In the genomic region with DNA sequence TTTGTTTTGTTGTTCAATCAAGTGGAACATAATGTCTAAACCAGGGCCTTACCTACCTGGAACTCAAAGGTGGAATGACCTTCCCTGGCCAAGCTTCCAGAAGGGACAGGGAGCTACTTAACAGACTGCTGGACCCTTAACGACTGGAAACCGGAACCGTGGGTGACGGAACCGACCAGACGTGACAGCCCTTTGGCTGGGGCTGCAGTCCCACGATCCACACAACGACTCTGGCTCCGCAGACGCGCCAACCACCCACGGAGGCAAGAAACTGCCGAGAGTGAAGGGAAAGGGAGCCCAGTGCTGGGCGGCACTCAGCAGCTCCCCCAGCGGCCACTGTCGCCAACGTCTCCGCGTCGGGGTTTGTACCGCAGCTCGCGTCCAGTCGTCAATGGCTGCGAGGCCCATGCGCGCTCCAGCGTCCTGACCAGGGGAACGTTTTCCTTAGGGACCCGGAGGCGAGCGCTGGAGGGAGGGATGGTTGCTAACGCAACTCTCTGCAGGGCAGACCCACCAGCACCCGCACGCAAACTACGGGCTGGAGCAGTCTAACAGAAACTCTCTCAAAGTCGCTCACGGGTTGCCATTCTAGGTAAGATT, we compare ENCODE assay signal across 8 cellular contexts. TPM values are rescaled to one million over a fixed set of nuclear protein-coding genes. Genes with fewer than 3 reads are reported as not detected.
DNase-seq lines count a peak whose midpoint lies in the region; ATAC-seq and TF ChIP-seq lines count a peak whose summit lies in the region.

No MANE protein-coding gene starts in this region.

- H3K9me3 ChIP-seq in Peyer's patch (no peaks in the 10 kb centered on the region), prostate gland (no peaks in the 10 kb centered on the region), vagina (no peaks in the 10 kb centered on the region)

- peak overlapping the region; percentile 0 to 18 (median 6) for H3K4me3 ChIP-seq in Peyer's patch
- H3K4me3 ChIP-seq in prostate gland: no peak overlapping the region
- peak overlapping the region; percentile 8 to 13 for H3K4me3 ChIP-seq in vagina

- peak overlapping the region; percentile 30 for H3K27ac Mint-ChIP-seq in activated naive CD8-positive, alpha-beta T cell treated with anti-CD3 and anti-CD28 coated beads, Interleukin-2, amount 10 ng/mL, durations not matched to agents 7 days and 5 days

- TF ChIP-seq CTCF in Peyer's patch (IDR thresholded peaks at IDR 0.05): peak; percentile 60 to 84 (median 70)
- peak in 2 of 4 experiments; percentile 47 to 65 for TF ChIP-seq CTCF in prostate gland (IDR thresholded peaks at IDR 0.05)
- peak; percentile 30 to 49 (median 45) for TF ChIP-seq CTCF in vagina (IDR thresholded peaks at IDR 0.05)

- peak; percentile 93 for ATAC-seq in activated naive CD8-positive, alpha-beta T cell treated with anti-CD3 and anti-CD28 coated beads, Interleukin-2, amount 10 ng/mL, durations not matched to agents 7 days and 5 days (ENCODE audit: low read depth)
- ATAC-seq in left cardiac atrium: peak; percentile 89 to 94
- no peak for ATAC-seq in HG03045 (IDR thresholded peaks at IDR 0.05; ENCODE audit: unreplicated experiment)
- ATAC-seq in GM19023 (IDR thresholded peaks at IDR 0.05; ENCODE audit: unreplicated experiment): no peak

- peak overlapping the region in 1 of 4 donors; percentile 28 for H3K27ac ChIP-seq in Peyer's patch
- H3K27ac ChIP-seq in prostate gland: no peak overlapping the region
- no peak overlapping the region for H3K27ac ChIP-seq in vagina

- peaks cover 0 to 5% (median 2%) of the 10 kb centered on the region in 4 donors for H3K4me1 ChIP-seq in Peyer's patch
- peaks cover 2% of the 10 kb centered on the region for H3K4me1 ChIP-seq in prostate gland (replicated peaks)
- peaks cover 18% of the 10 kb centered on the region for H3K4me1 ChIP-seq in vagina

- H3K36me3 Mint-ChIP-seq in activated naive CD8-positive, alpha-beta T cell treated with anti-CD3 and anti-CD28 coated beads, Interleukin-2, amount 10 ng/mL, durations not matched to agents 7 days and 5 days: no peaks in the 10 kb centered on the region

- no peaks in the 10 kb centered on the region for H3K27me3 Mint-ChIP-seq in activated naive CD8-positive, alpha-beta T cell treated with anti-CD3 and anti-CD28 coated beads, Interleukin-2, amount 10 ng/mL, durations not matched to agents 7 days and 5 days

- POLR2A ChIA-PET in activated naive CD8-positive, alpha-beta T cell treated with anti-CD3 and anti-CD28 coated beads, Interleukin-2, amount 10 ng/mL, durations not matched to agents 7 days and 5 days (lab: Charles Lee): interaction anchor here (0.5 to 1.7 kb wide), 10 partner anchors 17 to 186 kb away, joined by 3 to 7 read pairs (median 4); a partner anchor contains a TSS

- H3K27me3 ChIP-seq in Peyer's patch: no peaks in the 10 kb centered on the region
- no peaks in the 10 kb centered on the region for H3K27me3 ChIP-seq in prostate gland (replicated peaks; ENCODE audit: insufficient read depth)
- H3K27me3 ChIP-seq in vagina: no peaks in the 10 kb centered on the region

- DNase-seq in AG20443 (ENCODE audit: low spot score) (peak; percentile 90), Peyer's patch (peak; percentile 65 to 85 (median 76)), left cardiac atrium (peak; percentile 84), prostate gland (ENCODE audit: low spot score) (peak; percentile 13), vagina (ENCODE audit: extremely low spot score in 2 of 2) (no peak)
- DNase-seq in activated naive CD8-positive, alpha-beta T cell treated with anti-CD3 and anti-CD28 coated beads, Interleukin-2, amount 10 ng/mL, durations not matched to agents 7 days and 5 days: peak; percentile 82

- H3K4me1 Mint-ChIP-seq in activated naive CD8-positive, alpha-beta T cell treated with anti-CD3 and anti-CD28 coated beads, Interleukin-2, amount 10 ng/mL, durations not matched to agents 7 days and 5 days: peaks cover 21% of the 10 kb centered on the region

- H3K4me3 Mint-ChIP-seq in activated naive CD8-positive, alpha-beta T cell treated with anti-CD3 and anti-CD28 coated beads, Interleukin-2, amount 10 ng/mL, durations not matched to agents 7 days and 5 days: peak overlapping the region; percentile 67

- no peaks in the 10 kb centered on the region for H3K9me3 Mint-ChIP-seq in activated naive CD8-positive, alpha-beta T cell treated with anti-CD3 and anti-CD28 coated beads, Interleukin-2, amount 10 ng/mL, durations not matched to agents 7 days and 5 days

- intact Hi-C loops in left cardiac atrium (cut with DNase I) (no loop called here), prostate gland (cut with DNase I) (no loop called here), vagina (cut with DNase I) (no loop called here)

- TF ChIP-seq POLR2A in Peyer's patch (IDR thresholded peaks at IDR 0.05): no peak
- TF ChIP-seq POLR2A in prostate gland (IDR thresholded peaks at IDR 0.05): no peak
- TF ChIP-seq POLR2A in vagina (IDR thresholded peaks at IDR 0.05): no peak

- 14% methylated on average over 37 of the region's 38 CpGs for WGBS in prostate gland

- H3K36me3 ChIP-seq in Peyer's patch: no peaks in the 10 kb centered on the region
- no peaks in the 10 kb centered on the region for H3K36me3 ChIP-seq in prostate gland
- no peaks in the 10 kb centered on the region for H3K36me3 ChIP-seq in vagina

RNA-seq across cellular contexts. Expression of a gene that starts 5.5 kb away (rescaled TPM):
- 100 to 1,000 TPM in 2 of 4 donors, 10 to 100 TPM in 2; 31.9 to 157 (median 72.8) TPM for total RNA-seq in Peyer's patch
- total RNA-seq in activated naive CD8-positive, alpha-beta T cell treated with anti-CD3 and anti-CD28 coated beads, Interleukin-2, amount 10 ng/mL, durations not matched to agents 7 days and 5 days: 100 to 1,000 TPM; 191 to 199 TPM
- total RNA-seq in left cardiac atrium: 10 to 100 TPM; 22.1 to 30.1 TPM
- 10 to 100 TPM; 58.5 to 89.6 TPM for total RNA-seq in prostate gland
- total RNA-seq in vagina: 18.9 TPM

RNA-seq across cellular contexts. Expression of a gene that starts 6.9 kb away (rescaled TPM):
- total RNA-seq in Peyer's patch (100 to 1,000 TPM in 3 of 4 donors, 1 to 10 TPM in 1; 9.9 to 585 (median 158) TPM), left cardiac atrium (not detected), prostate gland (not detected), vagina (not detected)
- not detected for total RNA-seq in activated naive CD8-positive, alpha-beta T cell treated with anti-CD3 and anti-CD28 coated beads, Interleukin-2, amount 10 ng/mL, durations not matched to agents 7 days and 5 days

RNA-seq across cellular contexts. Expression of a gene that starts 21.3 kb away (rescaled TPM):
- total RNA-seq in Peyer's patch (100 to 1,000 TPM; 124 to 208 (median 135) TPM), left cardiac atrium (10 to 100 TPM; 84.8 to 96.7 TPM), prostate gland (100 to 1,000 TPM; 180 to 188 TPM), vagina (87.7 TPM)
- total RNA-seq in activated naive CD8-positive, alpha-beta T cell treated with anti-CD3 and anti-CD28 coated beads, Interleukin-2, amount 10 ng/mL, durations not matched to agents 7 days and 5 days: 100 to 1,000 TPM; 395 to 418 TPM

RNA-seq across cellular contexts. Expression of a gene that starts 27.0 kb away (rescaled TPM):
- total RNA-seq in Peyer's patch: 1 to 10 TPM in 2 of 4 donors, under 1 TPM in 1, not detected in 1; 0.95 to 3.3 (median 2.5) TPM
- 1 to 10 TPM; 2.2 to 2.3 TPM for total RNA-seq in activated naive CD8-positive, alpha-beta T cell treated with anti-CD3 and anti-CD28 coated beads, Interleukin-2, amount 10 ng/mL, durations not matched to agents 7 days and 5 days
- total RNA-seq in left cardiac atrium: 1 to 10 TPM; 2.2 to 3.0 TPM
- 10 to 100 TPM in 1 of 2 donors, 1 to 10 TPM in 1; 6.6 to 19.2 TPM for total RNA-seq in prostate gland
- total RNA-seq in vagina: 20.4 TPM

RNA-seq across cellular contexts. Expression of a gene that starts 31.0 kb away (rescaled TPM):
- 10 to 100 TPM; 39.5 to 50.3 (median 48.3) TPM for total RNA-seq in Peyer's patch
- 10 to 100 TPM; 29.8 to 34.3 TPM for total RNA-seq in activated naive CD8-positive, alpha-beta T cell treated with anti-CD3 and anti-CD28 coated beads, Interleukin-2, amount 10 ng/mL, durations not matched to agents 7 days and 5 days
- 10 to 100 TPM; 15.1 to 16.6 TPM for total RNA-seq in left cardiac atrium
- total RNA-seq in prostate gland: 10 to 100 TPM; 64.3 to 64.4 TPM
- total RNA-seq in vagina: 23.6 TPM

Comparison
In these comparisons a context has a peak if more than half of its experiments do, and no peak if none do; other contexts are left out.
1. DNase-seq: peak in AG20443 (single experiment), Peyer's patch (3 of 3), activated naive CD8-positive, alpha-beta T cell treated with anti-CD3 and anti-CD28 coated beads, Interleukin-2, amount 10 ng/mL, durations not matched to agents 7 days and 5 days (single experiment), left cardiac atrium (single experiment) and prostate gland (single experiment); none in vagina (0 of 2).
2. H3K4me3 ChIP-seq: peak in Peyer's patch (4 of 4) and vagina (2 of 2); none in prostate gland (0 of 2).
3. ATAC-seq: peak in activated naive CD8-positive, alpha-beta T cell treated with anti-CD3 and anti-CD28 coated beads, Interleukin-2, amount 10 ng/mL, durations not matched to agents 7 days and 5 days (single experiment) and left cardiac atrium (2 of 2); none in HG03045 (single experiment) and GM19023 (single experiment).
4. RNA of a gene that starts 6.9 kb away (total RNA-seq): 9.9 to 585 TPM in Peyer's patch; not detected in activated naive CD8-positive, alpha-beta T cell treated with anti-CD3 and anti-CD28 coated beads, Interleukin-2, amount 10 ng/mL, durations not matched to agents 7 days and 5 days, not detected in left cardiac atrium, not detected in prostate gland and not detected in vagina (single experiment); every median in the first group is over 10 times any median in the second.